In the genomic region with DNA sequence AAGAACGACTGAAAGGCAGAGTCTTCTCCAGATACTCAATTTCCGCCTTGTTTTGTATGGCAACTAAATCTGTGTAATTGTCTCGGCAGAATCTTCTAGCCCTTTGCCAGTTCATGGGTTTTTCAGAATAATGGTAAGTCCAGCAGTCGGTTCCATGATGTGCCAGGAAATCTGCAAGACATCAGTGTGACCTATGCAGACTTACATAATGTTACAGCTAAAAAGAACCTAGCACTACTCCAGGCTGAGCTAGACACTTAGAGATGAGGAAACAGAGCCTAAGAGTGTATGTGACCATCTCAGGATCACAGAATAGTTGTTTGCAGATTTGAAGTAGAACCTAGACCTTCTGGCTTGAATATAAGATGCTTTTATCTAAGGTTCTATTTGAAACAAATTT, we compare ENCODE assay signal across 16 cellular contexts. TPM values are rescaled to one million over a fixed set of nuclear protein-coding genes. Genes with fewer than 3 reads are reported as not detected.
DNase-seq lines count a peak whose midpoint lies in the region; ATAC-seq and TF ChIP-seq lines count a peak whose summit lies in the region.
"Had no signal": no experiment of that assay in that cellular context is flagged by ENCODE, and none has a peak within 500 bp of the region (broad histone marks: within the 10 kb centered on the region; RNA-seq: fewer than 3 reads in every experiment).

No MANE protein-coding gene starts in this region.

- no peak overlapping the region for H3K14ac ChIP-seq in trophoblast cell (ENCODE audit: low read length)

- H4K91ac ChIP-seq in trophoblast cell (ENCODE audit: low read depth, low read length): no peak overlapping the region

- no peak overlapping the region for H3K18ac ChIP-seq in trophoblast cell (ENCODE audit: low read length)

- H3K36me3 ChIP-seq in trophoblast cell (ENCODE audit: control insufficient read depth in 1 of 2, insufficient read depth in 2 of 2, low read length in 2 of 2): no peaks in the 10 kb centered on the region
- no peaks in the 10 kb centered on the region for H3K36me3 ChIP-seq in brain microvascular endothelial cell (replicated peaks)

- peaks cover 6% of the 10 kb centered on the region for H3K27me3 Mint-ChIP-seq in activated CD8-positive, alpha-beta memory T cell treated with anti-CD3 and anti-CD28 coated beads, Interleukin-2, amount 10 ng/mL, durations not matched to agents 7 days and 5 days
- no peaks in the 10 kb centered on the region for H3K27me3 Mint-ChIP-seq in activated naive CD8-positive, alpha-beta T cell

- in situ Hi-C loops in brain microvascular endothelial cell (cut with HindIII; ENCODE audit: low pct_ligation_motif_present, low sequenced_read_pairs): no loop called here

- H2BK12ac ChIP-seq in trophoblast cell (ENCODE audit: low read length): no peak overlapping the region

- H3K79me2 ChIP-seq in trophoblast cell (ENCODE audit: control insufficient read depth, insufficient read depth, low read length, poor library complexity): no peaks in the 10 kb centered on the region

- H3K4ac ChIP-seq in trophoblast cell (ENCODE audit: low read depth, low read length): no peak overlapping the region

- no peaks in the 10 kb centered on the region for H3K4me1 ChIP-seq in trophoblast cell (ENCODE audit: control insufficient read depth in 1 of 2, insufficient read depth in 2 of 2, low read length in 2 of 2)
- H3K4me1 ChIP-seq: A549 had no signal

- peak overlapping the region; percentile 9 for H2AFZ ChIP-seq in trophoblast cell (ENCODE audit: insufficient read depth, low read length, poor library complexity)

- peaks cover 41% of the 10 kb centered on the region for H3K4me1 Mint-ChIP-seq in activated CD8-positive, alpha-beta memory T cell treated with anti-CD3 and anti-CD28 coated beads, Interleukin-2, amount 10 ng/mL, durations not matched to agents 7 days and 5 days
- H3K4me1 Mint-ChIP-seq in activated naive CD8-positive, alpha-beta T cell (ENCODE audit: low read depth): peaks cover 65% of the 10 kb centered on the region

- CTCF ChIA-PET in activated CD8-positive, alpha-beta memory T cell treated with anti-CD3 and anti-CD28 coated beads, Interleukin-2, amount 10 ng/mL, durations not matched to agents 7 days and 5 days (lab: Charles Lee): interaction anchor here (0.6 to 4.6 kb wide), 5 partner anchors 12 to 161 kb away, joined by 3 to 29 read pairs (median 4); partner anchors contain the start of gene F5

- no peak overlapping the region for H2BK120ac ChIP-seq in trophoblast cell (ENCODE audit: insufficient read depth, low read length, poor library complexity)

- H3K36me3 Mint-ChIP-seq in activated CD8-positive, alpha-beta memory T cell treated with anti-CD3 and anti-CD28 coated beads, Interleukin-2, amount 10 ng/mL, durations not matched to agents 7 days and 5 days: peaks cover 45% of the 10 kb centered on the region
- H3K36me3 Mint-ChIP-seq in activated naive CD8-positive, alpha-beta T cell: peaks cover 30% of the 10 kb centered on the region

- no peak overlapping the region for H3K23ac ChIP-seq in trophoblast cell (ENCODE audit: low read length)

- no peak for TF ChIP-seq CTCF in brain microvascular endothelial cell (IDR thresholded peaks at IDR 0.05; ENCODE audit: low read depth, low read length, missing control alignments)

- H3K4me3 Mint-ChIP-seq in activated CD8-positive, alpha-beta memory T cell treated with anti-CD3 and anti-CD28 coated beads, Interleukin-2, amount 10 ng/mL, durations not matched to agents 7 days and 5 days: peak overlapping the region; percentile 69
- H3K4me3 Mint-ChIP-seq in activated naive CD8-positive, alpha-beta T cell: peak overlapping the region; percentile 88

- no peak overlapping the region for H3K9ac ChIP-seq in trophoblast cell (ENCODE audit: low read length)
- H3K9ac ChIP-seq: KMS-11 had no signal

- H3K4me3 ChIP-seq in Jurkat, Clone E6-1 (ENCODE audit: low read length): peak overlapping the region; percentile 20
- H3K4me3 ChIP-seq in trophoblast cell (ENCODE audit: low read depth, low read length) (no peak overlapping the region), brain microvascular endothelial cell (ENCODE audit: low read depth, low read length) (no peak overlapping the region)
- H3K4me3 ChIP-seq: A549 had no signal

- no CpG with 5 or more reads among the region's 4 CpGs for WGBS in trophoblast cell (ENCODE audit: extremely low coverage, insufficient coverage, insufficient read length)

- H4K8ac ChIP-seq in trophoblast cell (ENCODE audit: low read depth, low read length): no peak overlapping the region

- no peak for DNase-seq in activated CD8-positive, alpha-beta memory T cell treated with anti-CD3 and anti-CD28 coated beads, Interleukin-2, amount 10 ng/mL, durations not matched to agents 7 days and 5 days
- no peak for DNase-seq in activated CD8-positive, alpha-beta memory T cell treated with anti-CD3 and anti-CD28 coated beads for 24 hours
- DNase-seq in Jurkat, Clone E6-1 (ENCODE audit: low read depth, low spot score): no peak
- no peak for DNase-seq in trophoblast cell
- DNase-seq in brain microvascular endothelial cell: no peak
- DNase-seq in NCI-H1436 (lab: John Stamatoyannopoulos, UW): no peak
- DNase-seq: kidney, mesendoderm, NCI-H1105 treated with DMSO at 0.1 percent for 48 hours had no signal

- no peak overlapping the region for H3K4me2 ChIP-seq in trophoblast cell (ENCODE audit: low read length)
- H3K4me2 ChIP-seq: A549, KMS-11 had no signal

- H3K27ac Mint-ChIP-seq in activated CD8-positive, alpha-beta memory T cell treated with anti-CD3 and anti-CD28 coated beads, Interleukin-2, amount 10 ng/mL, durations not matched to agents 7 days and 5 days: peak overlapping the region; percentile 77
- H3K27ac Mint-ChIP-seq in activated naive CD8-positive, alpha-beta T cell: peak overlapping the region; percentile 98

- H3K27ac ChIP-seq in trophoblast cell (ENCODE audit: low read depth, low read length) (no peak overlapping the region), brain microvascular endothelial cell (no peak overlapping the region)
- H3K27ac ChIP-seq: A549, KMS-11 had no signal

- no peak overlapping the region for H2AK5ac ChIP-seq in trophoblast cell (ENCODE audit: low read length)

- no peaks in the 10 kb centered on the region for H3K79me1 ChIP-seq in trophoblast cell (ENCODE audit: low read length)

- ATAC-seq in activated CD8-positive, alpha-beta memory T cell treated with anti-CD3 and anti-CD28 coated beads, Interleukin-2, amount 10 ng/mL, durations not matched to agents 7 days and 5 days: no peak
- ATAC-seq in HG03025 (IDR thresholded peaks at IDR 0.05; ENCODE audit: low FRiP score, unreplicated experiment): no peak
- ATAC-seq: A549 had no signal

- H3K27me3 ChIP-seq in trophoblast cell (ENCODE audit: insufficient read depth, low read length): no peaks in the 10 kb centered on the region
- no peaks in the 10 kb centered on the region for H3K27me3 ChIP-seq in brain microvascular endothelial cell (replicated peaks)

- no peak overlapping the region for H2BK5ac ChIP-seq in trophoblast cell (ENCODE audit: low read depth, low read length, poor library complexity)

- H3K9me3 ChIP-seq in trophoblast cell (ENCODE audit: insufficient read depth, low read depth, low read length): no peaks in the 10 kb centered on the region
- H3K9me3 ChIP-seq: A549 had no signal

- H3K9me3 Mint-ChIP-seq in activated CD8-positive, alpha-beta memory T cell treated with anti-CD3 and anti-CD28 coated beads, Interleukin-2, amount 10 ng/mL, durations not matched to agents 7 days and 5 days (ENCODE audit: low read depth): no peaks in the 10 kb centered on the region
- H3K9me3 Mint-ChIP-seq in activated naive CD8-positive, alpha-beta T cell (ENCODE audit: low read depth): no peaks in the 10 kb centered on the region

- H4K12ac ChIP-seq in trophoblast cell (ENCODE audit: low read depth, low read length): no peak overlapping the region

RNA-seq across cellular contexts. Expression of gene SELL, which starts 2.8 kb away (rescaled TPM):
- 10 to 100 TPM; 61.4 to 85.1 TPM for total RNA-seq in activated CD8-positive, alpha-beta memory T cell treated with anti-CD3 and anti-CD28 coated beads, Interleukin-2, amount 10 ng/mL, durations not matched to agents 7 days and 5 days
- polyA plus RNA-seq in Jurkat, Clone E6-1 (2012; ENCODE audit: insufficient read depth, insufficient read length): 34.9 TPM
- 1.1 and 1.2 TPM in 2 replicates for polyA plus RNA-seq in trophoblast cell (2013)
- total RNA-seq: G401, osteocyte had no signal

RNA-seq across cellular contexts. Expression of gene SELE, which starts 25.2 kb away (rescaled TPM):
- total RNA-seq in activated CD8-positive, alpha-beta memory T cell treated with anti-CD3 and anti-CD28 coated beads, Interleukin-2, amount 10 ng/mL, durations not matched to agents 7 days and 5 days: not detected
- not detected for polyA plus RNA-seq in Jurkat, Clone E6-1 (2012; ENCODE audit: insufficient read depth, insufficient read length)
- polyA plus RNA-seq in trophoblast cell (2013): 0.03 and 0.04 TPM in 2 replicates
- total RNA-seq: fibroblast of lung, G401, osteocyte had no signal
- polyA plus RNA-seq: A549, fibroblast of lung had no signal
